Comparison of ENCODE assay signal across 2 cellular contexts in the genomic region with DNA sequence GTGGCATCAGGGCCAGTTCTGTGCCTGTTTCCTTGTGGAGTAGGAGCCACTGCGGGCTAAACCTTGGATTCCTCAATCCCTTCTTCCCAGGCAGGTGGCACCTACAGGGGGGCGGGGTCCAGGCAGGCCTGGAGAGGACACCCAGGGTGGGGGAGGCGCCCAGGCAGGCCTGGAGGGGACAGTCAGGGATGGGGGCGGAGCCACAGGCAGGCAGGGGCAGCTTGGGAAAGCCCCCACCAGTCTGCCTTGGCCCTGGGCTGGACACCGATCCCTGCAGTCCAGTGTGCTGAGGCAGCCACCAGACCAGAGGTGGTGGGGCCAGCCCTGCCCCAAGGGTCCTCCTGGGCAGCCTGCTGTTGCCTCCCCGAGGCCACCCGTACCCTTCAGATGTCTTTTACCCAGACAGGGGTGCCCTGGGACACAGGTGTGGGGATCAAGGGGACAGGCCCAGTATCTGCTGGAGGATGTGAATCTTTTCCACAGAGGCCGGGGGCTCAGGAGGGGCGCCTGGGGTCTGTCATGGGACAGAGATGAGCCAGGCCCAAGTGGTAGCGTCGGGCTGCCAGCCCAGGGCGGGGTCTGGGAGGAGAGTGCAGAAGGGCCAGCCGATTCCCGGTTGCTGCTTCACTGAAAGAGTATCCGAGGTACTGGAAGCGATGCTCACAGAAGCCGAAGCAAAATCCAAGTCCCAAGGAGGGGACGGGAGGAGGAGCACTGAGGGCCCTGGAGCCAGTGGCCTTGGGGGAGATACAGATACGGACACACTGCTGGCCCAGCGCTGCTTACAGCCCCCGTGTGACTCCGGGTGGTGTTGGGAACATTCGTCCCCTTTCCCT.
TF ChIP-seq lines count a peak whose summit lies in the region.

No MANE protein-coding gene starts in this region.

TF ChIP-seq in IMR-90, 13 proteins besides CTCF, POLR2A, EP300 and RAD21:
- TF ChIP-seq, protein P1, sequence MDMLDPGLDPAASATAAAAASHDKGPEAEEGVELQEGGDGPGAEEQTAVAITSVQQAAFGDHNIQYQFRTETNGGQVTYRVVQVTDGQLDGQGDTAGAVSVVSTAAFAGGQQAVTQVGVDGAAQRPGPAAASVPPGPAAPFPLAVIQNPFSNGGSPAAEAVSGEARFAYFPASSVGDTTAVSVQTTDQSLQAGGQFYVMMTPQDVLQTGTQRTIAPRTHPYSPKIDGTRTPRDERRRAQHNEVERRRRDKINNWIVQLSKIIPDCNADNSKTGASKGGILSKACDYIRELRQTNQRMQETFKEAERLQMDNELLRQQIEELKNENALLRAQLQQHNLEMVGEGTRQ (IDR thresholded peaks at IDR 0.05; ENCODE audit: low read depth, low read length): no peak
- no peak for TF ChIP-seq SMC3 (IDR thresholded peaks at IDR 0.05; ENCODE audit: low read depth, low read length)
- no peak for TF ChIP-seq CEBPB (IDR thresholded peaks at IDR 0.05; ENCODE audit: low read depth, low read length)
- no peak for TF ChIP-seq RFX5 (IDR thresholded peaks at IDR 0.05; ENCODE audit: low read depth, low read length)
- TF ChIP-seq CHD1 (IDR thresholded peaks at IDR 0.05; ENCODE audit: low read depth, low read length): no peak
- no peak for TF ChIP-seq BHLHE40 (IDR thresholded peaks at IDR 0.05; ENCODE audit: low read depth, low read length)
- TF ChIP-seq RCOR1 (IDR thresholded peaks at IDR 0.05; ENCODE audit: insufficient replicate concordance, low read length): no peak
- no peak for TF ChIP-seq MXI1 (IDR thresholded peaks at IDR 0.05; ENCODE audit: borderline replicate concordance, low read depth, low read length)
- TF ChIP-seq NFE2L2 (IDR thresholded peaks at IDR 0.05; ENCODE audit: low read depth, low read length): no peak
- no peak for TF ChIP-seq MAFK (IDR thresholded peaks at IDR 0.05; ENCODE audit: low read depth, low read length)
- no peak for TF ChIP-seq MAZ (IDR thresholded peaks at IDR 0.05; ENCODE audit: borderline replicate concordance, low read depth, low read length)
- TF ChIP-seq, protein P2, sequence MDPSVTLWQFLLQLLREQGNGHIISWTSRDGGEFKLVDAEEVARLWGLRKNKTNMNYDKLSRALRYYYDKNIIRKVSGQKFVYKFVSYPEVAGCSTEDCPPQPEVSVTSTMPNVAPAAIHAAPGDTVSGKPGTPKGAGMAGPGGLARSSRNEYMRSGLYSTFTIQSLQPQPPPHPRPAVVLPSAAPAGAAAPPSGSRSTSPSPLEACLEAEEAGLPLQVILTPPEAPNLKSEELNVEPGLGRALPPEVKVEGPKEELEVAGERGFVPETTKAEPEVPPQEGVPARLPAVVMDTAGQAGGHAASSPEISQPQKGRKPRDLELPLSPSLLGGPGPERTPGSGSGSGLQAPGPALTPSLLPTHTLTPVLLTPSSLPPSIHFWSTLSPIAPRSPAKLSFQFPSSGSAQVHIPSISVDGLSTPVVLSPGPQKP (IDR thresholded peaks at IDR 0.05; ENCODE audit: borderline replicate concordance, low read depth, low read length): no peak
- TF ChIP-seq FOS (IDR thresholded peaks at IDR 0.05; ENCODE audit: low read depth, low read length): no peak

TF ChIP-seq in H1, 55 proteins besides CTCF, POLR2A, EP300 and RAD21:
- TF ChIP-seq RNF2 (IDR thresholded peaks at IDR 0.05; ENCODE audit: borderline replicate concordance, low read depth, low read length, missing control alignments, poor library complexity, severe bottlenecking) (no peak), GABPA (IDR thresholded peaks at IDR 0.05; ENCODE audit: borderline replicate concordance, insufficient read depth, low read length) (no peak), YY1 (IDR thresholded peaks at IDR 0.05; ENCODE audit: low read depth, low read length) (no peak), BCL11A (IDR thresholded peaks at IDR 0.05; ENCODE audit: low read depth in 2 of 2, low read length in 2 of 2) (no peak), CTBP2 (IDR thresholded peaks at IDR 0.05; ENCODE audit: borderline replicate concordance, insufficient read depth, insufficient read length, low read length) (no peak), HDAC2 (IDR thresholded peaks at IDR 0.05; ENCODE audit: borderline replicate concordance in 1 of 2, low read depth in 2 of 2, low read length in 2 of 2) (no peak), BACH1 (IDR thresholded peaks at IDR 0.05; ENCODE audit: low read length) (no peak), CBX5 (IDR thresholded peaks at IDR 0.05; ENCODE audit: low read depth, low read length) (no peak), POLR2AphosphoS5 (IDR thresholded peaks at IDR 0.05; ENCODE audit: low read depth, low read length) (no peak), PHF8 (conservative IDR thresholded peaks at IDR 0.05; ENCODE audit: low read depth, low read length) (no peak), TBP (IDR thresholded peaks at IDR 0.05; ENCODE audit: low read depth, low read length) (no peak), KDM1A (IDR thresholded peaks at IDR 0.05; ENCODE audit: borderline replicate concordance, low read length) (no peak)
- TF ChIP-seq, protein P3, sequence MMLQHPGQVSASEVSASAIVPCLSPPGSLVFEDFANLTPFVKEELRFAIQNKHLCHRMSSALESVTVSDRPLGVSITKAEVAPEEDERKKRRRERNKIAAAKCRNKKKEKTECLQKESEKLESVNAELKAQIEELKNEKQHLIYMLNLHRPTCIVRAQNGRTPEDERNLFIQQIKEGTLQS (IDR thresholded peaks at IDR 0.05; ENCODE audit: insufficient read depth, low read depth, low read length): no peak
